13 cellular contexts compared by ENCODE assay signal in the genomic region with DNA sequence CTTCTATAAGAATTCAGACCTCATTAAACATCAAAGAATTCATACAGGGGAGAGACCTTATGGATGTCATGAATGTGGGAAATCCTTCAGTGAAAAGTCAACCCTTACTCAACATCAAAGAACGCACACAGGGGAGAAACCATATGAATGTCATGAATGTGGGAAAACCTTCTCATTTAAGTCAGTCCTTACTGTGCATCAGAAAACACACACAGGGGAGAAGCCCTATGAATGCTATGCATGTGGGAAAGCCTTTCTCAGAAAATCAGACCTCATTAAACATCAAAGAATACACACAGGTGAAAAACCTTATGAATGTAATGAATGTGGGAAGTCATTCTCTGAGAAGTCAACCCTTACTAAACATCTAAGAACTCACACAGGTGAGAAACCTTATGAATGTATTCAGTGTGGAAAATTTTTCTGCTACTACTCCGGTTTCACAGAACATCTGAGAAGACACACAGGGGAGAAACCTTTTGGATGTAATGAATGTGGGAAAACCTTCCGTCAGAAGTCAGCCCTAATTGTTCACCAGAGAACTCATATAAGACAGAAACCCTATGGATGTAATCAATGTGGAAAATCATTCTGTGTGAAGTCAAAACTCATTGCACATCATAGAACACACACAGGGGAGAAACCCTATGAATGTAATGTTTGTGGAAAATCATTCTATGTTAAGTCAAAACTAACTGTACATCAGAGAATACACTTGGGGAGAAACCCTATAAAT. TPM values are rescaled to one million over a fixed set of nuclear protein-coding genes. Genes with fewer than 3 reads are reported as not detected.
DNase-seq lines count a peak whose midpoint lies in the region; ATAC-seq and TF ChIP-seq lines count a peak whose summit lies in the region.
"Had no signal": no experiment of that assay in that cellular context is flagged by ENCODE, and none has a peak within 500 bp of the region (broad histone marks: within the 10 kb centered on the region; RNA-seq: fewer than 3 reads in every experiment).

No MANE protein-coding gene starts in this region.

- DNase-seq in MCF 10A (ENCODE audit: unreplicated experiment) (peak; percentile 27), breast epithelium (ENCODE audit: low spot score in 2 of 2) (no peak), SK-N-DZ (ENCODE audit: low spot score) (peak; percentile 7), fibroblast of gingiva (ENCODE audit: low read depth) (peak; percentile 5), iPS-NIHi7 (ENCODE audit: extremely low spot score) (no peak), HT-29 (ENCODE audit: low spot score) (no peak)
- DNase-seq: midbrain; NCI-H1694; stimulated activated CD4-positive, alpha-beta T cell treated with anti-CD3 and anti-CD28 coated beads, Interleukin-1b, Interleukin-23, amount 100 ng/mL, for 48 hours had no signal

- H3K36me3 ChIP-seq in breast epithelium (peaks cover 19% of the 10 kb centered on the region), subcutaneous abdominal adipose tissue (ENCODE audit: control insufficient read depth in 5 of 5, insufficient read depth in 5 of 5, low read length in 5 of 5) (peaks cover 44 to 53% (median 49%) of the 10 kb centered on the region in 5 donors)

- intact Hi-C loops in MCF 10A (cut with micrococcal nuclease) (no loop called here), breast epithelium (cut with DNase I; ENCODE audit: low total_unique reads) (loop anchor here (10.0 kb wide), 1 partner anchor 1107 kb away; no protein-coding TSS in a partner anchor)

- H3K27ac ChIP-seq in breast epithelium (no peak overlapping the region), subcutaneous abdominal adipose tissue (ENCODE audit: low read depth, low read length) (no peak overlapping the region)
- H3K27ac ChIP-seq: SK-N-MC had no signal

- POLR2A ChIA-PET in MCF 10A (lab: Yijun Ruan, JAX), result no interaction called here

- H3K27ac Mint-ChIP-seq in MCF 10A (ENCODE audit: low read depth, unreplicated experiment), result no peak overlapping the region
- H3K27ac Mint-ChIP-seq: WTC11 had no signal

- TF ChIP-seq CTCF in MCF 10A (IDR thresholded peaks at IDR 0.05; ENCODE audit: unreplicated experiment), result no peak
- TF ChIP-seq CTCF in breast epithelium (IDR thresholded peaks at IDR 0.05), result no peak

- TSS peak; percentile 1 for BruUV-seq in MCF 10A (replicated peaks; lab: Mats Ljungman, UMichigan)

- H3K4me3 ChIP-seq in breast epithelium, result no peak overlapping the region
- peak overlapping the region; percentile 10 to 59 (median 44) for H3K4me3 ChIP-seq in subcutaneous abdominal adipose tissue (ENCODE audit: low read depth in 1 of 5, low read length in 5 of 5)
- H3K4me3 ChIP-seq: SK-N-MC had no signal

- no peak overlapping the region for H3K9ac ChIP-seq in subcutaneous abdominal adipose tissue (ENCODE audit: low read length in 5 of 5)

- CTCF ChIA-PET in MCF 10A (lab: Yijun Ruan, JAX), result no interaction called here

- peaks cover 26% of the 10 kb centered on the region for H3K9me3 Mint-ChIP-seq in MCF 10A (ENCODE audit: unreplicated experiment)

- no peaks in the 10 kb centered on the region for H3K4me1 Mint-ChIP-seq in MCF 10A (ENCODE audit: insufficient read depth, unreplicated experiment)
- H3K4me1 Mint-ChIP-seq: WTC11 had no signal

- no peak for TF ChIP-seq POLR2A in breast epithelium (IDR thresholded peaks at IDR 0.05)

- peaks cover 96 to 100% of the 10 kb centered on the region in 2 donors for H3K9me3 ChIP-seq in breast epithelium
- peaks cover 83 to 100% (median 95%) of the 10 kb centered on the region in 5 donors for H3K9me3 ChIP-seq in subcutaneous abdominal adipose tissue (ENCODE audit: control insufficient read depth in 5 of 5, low read length in 5 of 5)

- H3K4me1 ChIP-seq in breast epithelium (no peaks in the 10 kb centered on the region), subcutaneous abdominal adipose tissue (ENCODE audit: control insufficient read depth in 5 of 5, insufficient read depth in 5 of 5, low read length in 5 of 5) (no peaks in the 10 kb centered on the region)

- H3K27me3 ChIP-seq in breast epithelium (no peaks in the 10 kb centered on the region), subcutaneous abdominal adipose tissue (ENCODE audit: control insufficient read depth in 5 of 5, insufficient read depth in 4 of 5, low read length in 5 of 5) (no peaks in the 10 kb centered on the region)

- no peak overlapping the region for H3K4me3 Mint-ChIP-seq in MCF 10A (ENCODE audit: unreplicated experiment)
- H3K4me3 Mint-ChIP-seq: WTC11 had no signal

- H3K27me3 Mint-ChIP-seq in MCF 10A (ENCODE audit: insufficient read depth, unreplicated experiment), result no peaks in the 10 kb centered on the region

- peaks cover 92% of the 10 kb centered on the region for H3K36me3 Mint-ChIP-seq in MCF 10A (ENCODE audit: insufficient read depth, unreplicated experiment)

- no peak for ATAC-seq in HG02571 (IDR thresholded peaks at IDR 0.05; ENCODE audit: unreplicated experiment)
- ATAC-seq: WTC11 had no signal

RNA-seq across cellular contexts. Expression of a gene that starts 24.1 kb away (rescaled TPM):
- total RNA-seq in MCF 10A (2022) (44.5 and 52.3 TPM in 2 replicates), breast epithelium (10 to 100 TPM; 14.2 to 32.1 (median 21.3) TPM)
- 7.7 and 23.2 TPM in 2 replicates for polyA plus RNA-seq in SK-N-DZ (2014; cell fraction: cytosol; rRNA removed)
- polyA plus RNA-seq in SK-N-DZ (2014; cell fraction: nucleus; rRNA removed), result 24.5 and 31.9 TPM in 2 replicates
- 2.9 and 5.9 TPM in 2 replicates for total RNA-seq in HT-29 (2014; rRNA removed; shearing (Covaris generic))

Comparison
In these comparisons a context has a peak if more than half of its experiments do, and no peak if none do; other contexts are left out.
1. DNase-seq: peak in MCF 10A (single experiment), SK-N-DZ (single experiment) and fibroblast of gingiva (single experiment); none in breast epithelium (0 of 2), iPS-NIHi7 (single experiment) and HT-29 (single experiment).
2. H3K4me3 ChIP-seq: peak in subcutaneous abdominal adipose tissue (5 of 5); none in breast epithelium (0 of 3).